14 cellular contexts compared by ENCODE assay signal in genomic region chr20:14333734-14334133, GRCh38. TPM values are rescaled to one million over a fixed set of nuclear protein-coding genes. Genes with fewer than 3 reads are reported as not detected.
DNase-seq lines count a peak whose midpoint lies in the region; ATAC-seq and TF ChIP-seq lines count a peak whose summit lies in the region.
"Had no signal": no experiment of that assay in that cellular context is flagged by ENCODE, and none has a peak within 500 bp of the region (broad histone marks: within the 10 kb centered on the region; RNA-seq: fewer than 3 reads in every experiment).

No MANE protein-coding gene starts in this region.

- no peaks in the 10 kb centered on the region for H3K4me1 ChIP-seq in stomach smooth muscle (ENCODE audit: control insufficient read depth, insufficient read depth, low read length)
- H3K4me1 ChIP-seq in right cardiac atrium (ENCODE audit: control insufficient read depth, insufficient read depth, low read length): no peaks in the 10 kb centered on the region

- no peak for TF ChIP-seq CTCF in epithelial cell of esophagus (IDR thresholded peaks at IDR 0.05; ENCODE audit: insufficient read depth, low read depth, low read length, missing control alignments)

- H3K36me3 ChIP-seq in MG63 (no peaks in the 10 kb centered on the region; the same call in 1 of the 2 replicates), stomach smooth muscle (ENCODE audit: control insufficient read depth in 2 of 2, insufficient read depth in 2 of 2, low read length in 2 of 2) (no peaks in the 10 kb centered on the region)

- H3K4me3 ChIP-seq in MG63: peak overlapping the region; percentile 60
- peak overlapping the region; percentile 93 for H3K4me3 ChIP-seq in epithelial cell of esophagus (ENCODE audit: low read length)
- peak overlapping the region; percentile 56 to 73 for H3K4me3 ChIP-seq in stomach smooth muscle (ENCODE audit: low read length in 2 of 2)
- H3K4me3 ChIP-seq in right cardiac atrium (ENCODE audit: low read length): no peak overlapping the region
- H3K4me3 ChIP-seq: GM23338, lung had no signal

- H3K9ac ChIP-seq in stomach smooth muscle (ENCODE audit: low read length in 2 of 2): peak overlapping the region; percentile 42 to 58

- H3K9me3 ChIP-seq in MG63 (no peaks in the 10 kb centered on the region), stomach smooth muscle (ENCODE audit: control insufficient read depth in 2 of 2, low read length in 2 of 2) (no peaks in the 10 kb centered on the region), right cardiac atrium (ENCODE audit: control insufficient read depth, low read length) (no peaks in the 10 kb centered on the region)

- no peak overlapping the region for H3K27ac ChIP-seq in stomach smooth muscle (ENCODE audit: low read length)
- no peak overlapping the region for H3K27ac ChIP-seq in right cardiac atrium (ENCODE audit: low read length)

- intact Hi-C loops in right cardiac atrium (cut with DNase I): no loop called here

- WGBS in right cardiac atrium: 61% methylated on average over 3 of the region's 3 CpGs

- DNase-seq in MG63 (no peak), epithelial cell of esophagus (ENCODE audit: low read depth) (no peak), midbrain (lab: John Stamatoyannopoulos, UW) (peak; percentile 32), D341Med (ENCODE audit: low spot score) (no peak), NCI-H1436 treated with DMSO at 0.1 percent for 48 hours (lab: John Stamatoyannopoulos, UW) (no peak), right cardiac atrium (no peak)
- DNase-seq: activated CD4-positive, alpha-beta memory T cell treated with anti-CD3 and anti-CD28 coated beads for 36 hours; activated naive CD4-positive, alpha-beta T cell treated with anti-CD3 and anti-CD28 coated beads, Interleukin-2, amount 10 ng/mL, durations not matched to agents 7 days and 5 days; CD4-positive, CD25-positive, alpha-beta regulatory T cell had no signal

- H3K27me3 ChIP-seq in MG63 (no peaks in the 10 kb centered on the region), stomach smooth muscle (ENCODE audit: control insufficient read depth in 1 of 2, insufficient read depth in 2 of 2, low read length in 2 of 2) (no peaks in the 10 kb centered on the region), right cardiac atrium (ENCODE audit: control insufficient read depth, insufficient read depth) (no peaks in the 10 kb centered on the region)

- no peak for ATAC-seq in right cardiac atrium
- no peak for ATAC-seq in GM18520 (IDR thresholded peaks at IDR 0.05; ENCODE audit: unreplicated experiment)

RNA-seq across cellular contexts. Expression of gene FLRT3, which starts 3.7 kb away (rescaled TPM):
- 32.3 and 51.6 TPM in 2 replicates for total RNA-seq in MG63 (2014; rRNA removed; shearing (Covaris generic); ENCODE audit: low replicate concordance)
- 1 to 10 TPM in 1 of 4 donors, under 1 TPM in 3; 0.29 to 1.1 (median 0.78) TPM for total RNA-seq in right cardiac atrium
- 0.23 TPM for polyA plus RNA-seq in right cardiac atrium
- total RNA-seq: activated CD4-positive, alpha-beta memory T cell treated with anti-CD3 and anti-CD28 coated beads for 36 hours; CD4-positive, CD25-positive, alpha-beta regulatory T cell; T-helper 1 cell treated with Interleukin-12 subunit alpha and Interleukin-12 subunit beta and Interleukin-4 antibody, amounts not matched to agents 30 ng/mL and 1 ng/mL, for 36 hours had no signal
- polyA plus RNA-seq: CD4-positive, CD25-positive, alpha-beta regulatory T cell had no signal

Comparison
In these comparisons a context has a peak if more than half of its experiments do, and no peak if none do; other contexts are left out.
1. RNA of gene FLRT3, which starts 3.7 kb away (total RNA-seq): 32.3 to 51.6 TPM in MG63; 0.29 to 1.1 TPM in right cardiac atrium; every median in the first group is over 10 times any median in the second.